2 cellular contexts compared by ENCODE assay signal in genomic region chr20:49657118-49657901, GRCh38.
TF ChIP-seq lines count a peak whose summit lies in the region.

No MANE protein-coding gene starts in this region.

TF ChIP-seq in GM12878, 131 proteins besides CTCF, POLR2A, EP300 and RAD21:
- TF ChIP-seq RUNX3 (IDR thresholded peaks at IDR 0.05; ENCODE audit: low read length), result peak; percentile 55; the same call in 1 of the 2 replicates
- TF ChIP-seq REST (IDR thresholded peaks at IDR 0.05; ENCODE audit: low read depth, low read length), result no peak
- TF ChIP-seq ASH2L (IDR thresholded peaks at IDR 0.05; ENCODE audit: borderline replicate concordance, low read depth), result no peak
- no peak for TF ChIP-seq HDAC2 (IDR thresholded peaks at IDR 0.05)
- no peak for TF ChIP-seq HSF1 (IDR thresholded peaks at IDR 0.05; ENCODE audit: low read depth, low read length)

TF ChIP-seq in HepG2, 621 proteins besides CTCF, POLR2A, EP300 and RAD21:
- TF ChIP-seq MNT (IDR thresholded peaks at IDR 0.05), result no peak
- TF ChIP-seq HNF4A (CRISPR knock-in tag; IDR thresholded peaks at IDR 0.05), result peak; percentile 83
- TF ChIP-seq IKZF1 (IDR thresholded peaks at IDR 0.05), result no peak
- TF ChIP-seq ZNF460 (CRISPR knock-in tag; IDR thresholded peaks at IDR 0.05; ENCODE audit: borderline replicate concordance), result no peak
- TF ChIP-seq ZKSCAN5 (CRISPR knock-in tag; IDR thresholded peaks at IDR 0.05), result no peak
- TF ChIP-seq ZNF883 (CRISPR knock-in tag; IDR thresholded peaks at IDR 0.05; ENCODE audit: not compliant biosample characterization), result no peak
- 0 out of 2 replicates have a peak, but pooled peaks have one; percentile 33 for TF ChIP-seq ZNF710 (CRISPR knock-in tag; IDR thresholded peaks at IDR 0.05; ENCODE audit: borderline replicate concordance)
- TF ChIP-seq SOX6 (IDR thresholded peaks at IDR 0.05), result no peak
- peak; percentile 22; the same call in 1 of the 2 replicates for TF ChIP-seq SOX6 (CRISPR knock-in tag; IDR thresholded peaks at IDR 0.05)
